In genomic region chr6:34457747-34458462, GRCh38 we compare ENCODE assay signal across 1 cellular context.
TF ChIP-seq lines count a peak whose summit lies in the region.

No MANE protein-coding gene starts in this region.

TF ChIP-seq in HepG2, 621 proteins besides CTCF, POLR2A, EP300 and RAD21 (continued from another document and continues in another):
- no peak for TF ChIP-seq ZNF407 (CRISPR knock-in tag; IDR thresholded peaks at IDR 0.05; ENCODE audit: not compliant biosample characterization)
- no peak for TF ChIP-seq ZSCAN22 (CRISPR knock-in tag; IDR thresholded peaks at IDR 0.05)
- TF ChIP-seq ZUFSP (CRISPR knock-in tag; IDR thresholded peaks at IDR 0.05; ENCODE audit: borderline replicate concordance): no peak
- TF ChIP-seq KAT7 (CRISPR knock-in tag; IDR thresholded peaks at IDR 0.05; ENCODE audit: borderline replicate concordance): no peak
- no peak for TF ChIP-seq SNRNP70 (IDR thresholded peaks at IDR 0.05; ENCODE audit: low read depth, low read length)
- TF ChIP-seq ZNF784 (CRISPR knock-in tag; IDR thresholded peaks at IDR 0.05; ENCODE audit: borderline replicate concordance): no peak
- no peak for TF ChIP-seq ZNF597 (CRISPR knock-in tag; IDR thresholded peaks at IDR 0.05)
- peak; percentile 82 for TF ChIP-seq POLR2G (IDR thresholded peaks at IDR 0.05; ENCODE audit: low read depth, low read length)
- no peak for TF ChIP-seq ERF (CRISPR knock-in tag; IDR thresholded peaks at IDR 0.05)
- no peak for TF ChIP-seq GTF2F1 (IDR thresholded peaks at IDR 0.05; ENCODE audit: low read length)
- no peak for TF ChIP-seq CREBL2 (CRISPR knock-in tag; IDR thresholded peaks at IDR 0.05; ENCODE audit: borderline replicate concordance)
- no peak for TF ChIP-seq ARNTL (CRISPR knock-in tag; IDR thresholded peaks at IDR 0.05)
- TF ChIP-seq HBP1 (CRISPR knock-in tag; IDR thresholded peaks at IDR 0.05; ENCODE audit: low read depth): 0 out of 2 replicates have a peak, but pooled peaks have one; percentile 4
- TF ChIP-seq GATAD2A (CRISPR knock-in tag; IDR thresholded peaks at IDR 0.05): no peak
- TF ChIP-seq BRF2 (CRISPR knock-in tag; IDR thresholded peaks at IDR 0.05): no peak
- TF ChIP-seq ZFP36 (IDR thresholded peaks at IDR 0.05; ENCODE audit: borderline replicate concordance, low read depth, low read length, partially characterized antibody): no peak
- TF ChIP-seq STAT5B (CRISPR knock-in tag; IDR thresholded peaks at IDR 0.05): no peak
- no peak for TF ChIP-seq SNAPC5 (CRISPR knock-in tag; IDR thresholded peaks at IDR 0.05; ENCODE audit: borderline replicate concordance)
- no peak for TF ChIP-seq RFX1 (IDR thresholded peaks at IDR 0.05)
- no peak for TF ChIP-seq ZNF619 (CRISPR knock-in tag; IDR thresholded peaks at IDR 0.05)
- no peak for TF ChIP-seq ZNF883 (CRISPR knock-in tag; IDR thresholded peaks at IDR 0.05; ENCODE audit: not compliant biosample characterization)
- TF ChIP-seq HNRNPL (IDR thresholded peaks at IDR 0.05; ENCODE audit: low read depth, low read length): peak; percentile 60; the same call in 1 of the 2 replicates
- no peak for TF ChIP-seq PLRG1 (conservative IDR thresholded peaks at IDR 0.05)
- TF ChIP-seq ZFP91 (CRISPR knock-in tag; IDR thresholded peaks at IDR 0.05; ENCODE audit: borderline replicate concordance): peak; percentile 49; the same call in 1 of the 2 replicates
- TF ChIP-seq ARID2 (CRISPR knock-in tag; IDR thresholded peaks at IDR 0.05; ENCODE audit: borderline replicate concordance): no peak
- TF ChIP-seq ZEB1 (IDR thresholded peaks at IDR 0.05; ENCODE audit: insufficient replicate concordance, low read depth): no peak
- TF ChIP-seq HNRNPUL1 (IDR thresholded peaks at IDR 0.05; ENCODE audit: low read depth, low read length): no peak
- 0 out of 2 replicates have a peak, but pooled peaks have one; percentile 30 for TF ChIP-seq ZNF205 (CRISPR knock-in tag; IDR thresholded peaks at IDR 0.05)
- TF ChIP-seq ZNF800 (CRISPR knock-in tag; IDR thresholded peaks at IDR 0.05): no peak
- TF ChIP-seq SNAI1 (CRISPR knock-in tag; IDR thresholded peaks at IDR 0.05; ENCODE audit: borderline replicate concordance): no peak
- TF ChIP-seq HDAC2 (CRISPR knock-in tag; IDR thresholded peaks at IDR 0.05): 0 out of 2 replicates have a peak, but pooled peaks have one; percentile 11
- TF ChIP-seq ZNF12 (CRISPR knock-in tag; IDR thresholded peaks at IDR 0.05): no peak
- TF ChIP-seq ZNF549 (CRISPR knock-in tag; IDR thresholded peaks at IDR 0.05): no peak
- TF ChIP-seq ZNF891 (CRISPR knock-in tag; IDR thresholded peaks at IDR 0.05): 0 out of 2 replicates have a peak, but pooled peaks have one; percentile 65
- TF ChIP-seq ZNF639 (CRISPR knock-in tag; conservative IDR thresholded peaks at IDR 0.05): no peak
- TF ChIP-seq MTA1 (CRISPR knock-in tag; IDR thresholded peaks at IDR 0.05; ENCODE audit: borderline replicate concordance): 0 out of 2 replicates have a peak, but pooled peaks have one; percentile 55
- TF ChIP-seq ZNF512 (CRISPR knock-in tag; IDR thresholded peaks at IDR 0.05): no peak
